In the genomic region with DNA sequence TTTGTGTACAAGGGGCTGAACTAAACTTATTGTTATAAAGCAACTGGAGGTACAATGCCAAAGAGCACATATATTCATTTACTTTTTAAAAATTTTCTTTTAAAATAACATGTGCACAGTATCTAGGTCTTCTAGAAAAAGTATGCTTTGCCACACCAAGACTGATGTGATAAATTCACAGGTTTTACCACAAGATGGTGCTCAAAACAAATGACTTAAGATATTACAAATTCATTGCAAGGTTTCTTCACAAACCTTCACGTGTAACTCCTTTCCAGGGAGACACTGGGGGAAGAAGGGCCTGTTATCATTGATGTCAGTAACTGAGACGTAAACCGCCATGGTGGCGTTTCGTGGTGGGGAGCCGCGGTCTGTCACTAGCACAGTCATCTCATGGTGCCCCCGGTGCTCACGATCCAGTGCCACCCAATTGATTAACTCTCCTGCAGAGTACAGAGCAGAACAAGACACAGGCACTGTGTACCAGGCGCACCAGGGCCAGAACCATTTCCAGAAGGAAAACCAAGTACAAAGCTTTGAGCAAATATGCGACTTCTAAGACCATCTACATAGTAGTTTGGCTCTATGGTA, we compare ENCODE assay signal across 9 cellular contexts.
A peak's percentile ranks its signal among the peaks of the same experiment; 100 is the strongest.
DNase-seq lines count a peak whose midpoint lies in the region; ATAC-seq and TF ChIP-seq lines count a peak whose summit lies in the region.
"Had no signal": no experiment of that assay in that cellular context is flagged by ENCODE, and none has a peak within 500 bp of the region (broad histone marks: within the 10 kb centered on the region; RNA-seq: fewer than 3 reads in every experiment).

No MANE protein-coding gene starts in this region.

- peaks cover 7% of the 10 kb centered on the region for H3K4me1 Mint-ChIP-seq in activated naive CD8-positive, alpha-beta T cell treated with anti-CD3 and anti-CD28 coated beads for 36 hours

- H3K9me3 Mint-ChIP-seq in activated naive CD8-positive, alpha-beta T cell treated with anti-CD3 and anti-CD28 coated beads for 36 hours: no peaks in the 10 kb centered on the region

- TF ChIP-seq CTCF in fibroblast of pulmonary artery (IDR thresholded peaks at IDR 0.05; ENCODE audit: low read length, missing control alignments): peak; percentile 29

- H3K4me3 ChIP-seq in fibroblast of pulmonary artery (replicated peaks; ENCODE audit: low read depth, low read length): no peak overlapping the region

- H3K27ac Mint-ChIP-seq in activated naive CD8-positive, alpha-beta T cell treated with anti-CD3 and anti-CD28 coated beads for 36 hours: no peak overlapping the region

- H3K36me3 Mint-ChIP-seq in activated naive CD8-positive, alpha-beta T cell treated with anti-CD3 and anti-CD28 coated beads for 36 hours: no peaks in the 10 kb centered on the region

- H3K27me3 Mint-ChIP-seq in activated naive CD8-positive, alpha-beta T cell treated with anti-CD3 and anti-CD28 coated beads for 36 hours: peaks cover 49% of the 10 kb centered on the region

- no peak overlapping the region for H3K4me3 Mint-ChIP-seq in activated naive CD8-positive, alpha-beta T cell treated with anti-CD3 and anti-CD28 coated beads for 36 hours

- peak; percentile 1 for DNase-seq in NCI-H2196 (lab: John Stamatoyannopoulos, UW; ENCODE audit: unreplicated experiment)
- DNase-seq in NCI-H2196 treated with DMSO at 0.1 percent for 48 hours (lab: John Stamatoyannopoulos, UW; ENCODE audit: unreplicated experiment): no peak
- peak; percentile 80 for DNase-seq in OCI-M1 (lab: John Stamatoyannopoulos, UW)
- peak; percentile 46 for DNase-seq in fibroblast of pulmonary artery (ENCODE audit: low read depth)
- DNase-seq in superior temporal gyrus (ENCODE audit: extremely low spot score): peak; percentile 70
- no peak for DNase-seq in effector CD8-positive, alpha-beta T cell (lab: John Stamatoyannopoulos, UW)
- DNase-seq in activated naive CD8-positive, alpha-beta T cell treated with anti-CD3 and anti-CD28 coated beads for 36 hours: no peak
- DNase-seq: NCI-H1092 had no signal

- ATAC-seq in GM19455 (IDR thresholded peaks at IDR 0.05; ENCODE audit: unreplicated experiment): no peak

Comparison
In these comparisons a context has a peak if more than half of its experiments do, and no peak if none do; other contexts are left out.
1. DNase-seq: peak in NCI-H2196 (single experiment), OCI-M1 (single experiment), fibroblast of pulmonary artery (single experiment) and superior temporal gyrus (single experiment); none in NCI-H2196 treated with DMSO at 0.1 percent for 48 hours (single experiment), effector CD8-positive, alpha-beta T cell (single experiment) and activated naive CD8-positive, alpha-beta T cell treated with anti-CD3 and anti-CD28 coated beads for 36 hours (single experiment).